ENCODE assay signal across 9 cellular contexts in genomic region chr2:15559379-15559778, GRCh38. TPM values are rescaled to one million over a fixed set of nuclear protein-coding genes. Genes with fewer than 3 reads are reported as not detected.
DNase-seq lines count a peak whose midpoint lies in the region; ATAC-seq and TF ChIP-seq lines count a peak whose summit lies in the region.
"Had no signal": no experiment of that assay in that cellular context is flagged by ENCODE, and none has a peak within 500 bp of the region (broad histone marks: within the 10 kb centered on the region; RNA-seq: fewer than 3 reads in every experiment).

No MANE protein-coding gene starts in this region.

- H3K4me3 ChIP-seq in DOHH2 (ENCODE audit: low read length) (peak overlapping the region; percentile 85), NB4 (ENCODE audit: low read depth, low read length) (peak overlapping the region; percentile 92), ectodermal cell (ENCODE audit: insufficient read depth, low read depth, low read length) (peak overlapping the region; percentile 83), neural progenitor cell (peak overlapping the region; percentile 72)

- no peaks in the 10 kb centered on the region for H3K36me3 ChIP-seq in DOHH2 (ENCODE audit: control insufficient read depth, low read length)
- H3K36me3 ChIP-seq in ectodermal cell (ENCODE audit: control insufficient read depth, insufficient read depth, low read length), result no peaks in the 10 kb centered on the region
- no peaks in the 10 kb centered on the region for H3K36me3 ChIP-seq in neural progenitor cell
- H3K36me3 ChIP-seq: WERI-Rb-1 had no signal

- peaks cover 6% of the 10 kb centered on the region for H3K27me3 Mint-ChIP-seq in neural progenitor cell (ENCODE audit: insufficient read depth, low read depth)

- no peak overlapping the region for H2AFZ ChIP-seq in neural progenitor cell (replicated peaks)

- H3K4me2 ChIP-seq in DOHH2 (ENCODE audit: low read length), result peak overlapping the region; percentile 78
- H3K4me2 ChIP-seq in neural progenitor cell, result peak overlapping the region; percentile 79

- ATAC-seq in HG03045 (IDR thresholded peaks at IDR 0.05; ENCODE audit: unreplicated experiment), result no peak

- no peaks in the 10 kb centered on the region for H4K20me1 ChIP-seq in DOHH2 (ENCODE audit: control insufficient read depth, insufficient read depth, low read depth, low read length)
- H4K20me1 ChIP-seq in neural progenitor cell (ENCODE audit: low read depth), result peaks cover 7% of the 10 kb centered on the region

- no peaks in the 10 kb centered on the region for H3K9me3 Mint-ChIP-seq in neural progenitor cell

- TF ChIP-seq CTCF in DOHH2 (IDR thresholded peaks at IDR 0.05; ENCODE audit: low read depth, low read length, poor library complexity, severe bottlenecking) (no peak), NB4 (IDR thresholded peaks at IDR 0.05; ENCODE audit: low read depth, low read length) (no peak), neural progenitor cell (IDR thresholded peaks at IDR 0.05) (no peak)

- H3K9me3 ChIP-seq in DOHH2 (ENCODE audit: control insufficient read depth, insufficient read depth, low read length) (no peaks in the 10 kb centered on the region), ectodermal cell (ENCODE audit: control insufficient read depth, low read length) (no peaks in the 10 kb centered on the region), neural progenitor cell (ENCODE audit: low read depth) (no peaks in the 10 kb centered on the region)

- H3F3A ChIP-seq in DOHH2 (ENCODE audit: control insufficient read depth, insufficient read depth), result no peaks in the 10 kb centered on the region
- H3F3A ChIP-seq in neural progenitor cell (ENCODE audit: low read depth), result peaks cover 8% of the 10 kb centered on the region

- H3K79me2 ChIP-seq in DOHH2 (ENCODE audit: control insufficient read depth, low read length), result peaks cover 32% of the 10 kb centered on the region
- peaks cover 34% of the 10 kb centered on the region for H3K79me2 ChIP-seq in neural progenitor cell (ENCODE audit: low read depth)

- WGBS in ectodermal cell, 2 experiments, result 97 to 98% methylated on average over 3 to 4 of the region's 4 CpGs

- H3K27ac Mint-ChIP-seq in neural progenitor cell, result no peak overlapping the region

- peak overlapping the region; percentile 100 for H3K4me3 Mint-ChIP-seq in neural progenitor cell

- H3K4me1 Mint-ChIP-seq in neural progenitor cell, result peaks cover 32% of the 10 kb centered on the region

- no peak overlapping the region for H3K9ac ChIP-seq in neural progenitor cell

- H3K4me1 ChIP-seq in DOHH2 (ENCODE audit: control insufficient read depth, low read length), result peaks cover 22% of the 10 kb centered on the region
- peaks cover 12% of the 10 kb centered on the region for H3K4me1 ChIP-seq in ectodermal cell (ENCODE audit: control insufficient read depth, insufficient read depth, low read length)
- H3K4me1 ChIP-seq in neural progenitor cell, result peaks cover 19% of the 10 kb centered on the region

- H3K27me3 ChIP-seq in DOHH2 (ENCODE audit: control insufficient read depth, low read length) (no peaks in the 10 kb centered on the region), ectodermal cell (ENCODE audit: control insufficient read depth, insufficient read depth, low read length, poor library complexity, severe bottlenecking) (no peaks in the 10 kb centered on the region), neural progenitor cell (no peaks in the 10 kb centered on the region)

- no peak for TF ChIP-seq POLR2A in NB4 (IDR thresholded peaks at IDR 0.05; ENCODE audit: extremely low read depth, insufficient read length)

- no peaks in the 10 kb centered on the region for H3K36me3 Mint-ChIP-seq in neural progenitor cell

- DNase-seq in NB4 (ENCODE audit: low read depth) (no peak), neural progenitor cell (ENCODE audit: low spot score) (no peak), NCI-H510A treated with DMSO at 0.1 percent for 48 hours (lab: John Stamatoyannopoulos, UW) (no peak), HPDE6-E6E7 (ENCODE audit: extremely low spot score) (no peak)
- DNase-seq: NCI-H748 treated with DMSO at 0.1 percent for 48 hours, WERI-Rb-1 had no signal

- H3K27ac ChIP-seq in DOHH2 (ENCODE audit: low read depth, low read length) (no peak overlapping the region), ectodermal cell (ENCODE audit: insufficient read depth, low read depth, low read length, poor library complexity, severe bottlenecking) (no peak overlapping the region), neural progenitor cell (no peak overlapping the region)
- H3K27ac ChIP-seq: WERI-Rb-1 had no signal

- no peaks in the 10 kb centered on the region for H3K9me2 ChIP-seq in DOHH2 (replicated peaks; ENCODE audit: control insufficient read depth, low read length)

RNA-seq across cellular contexts. Expression of gene NBAS, which starts 1.8 kb away (rescaled TPM):
- 44.6 TPM for polyA plus RNA-seq in ectodermal cell (2013, experiment 1 of 4)
- polyA plus RNA-seq in ectodermal cell (2013, experiment 2 of 4), result 49.7 TPM
- polyA plus RNA-seq in ectodermal cell (2013, experiment 3 of 4), result 42.9 TPM
- 41.6 TPM for polyA plus RNA-seq in ectodermal cell (2013, experiment 4 of 4)
- total RNA-seq in neural progenitor cell (ENCODE audit: low replicate concordance), result 58.0 and 60.2 TPM in 2 replicates

RNA-seq across cellular contexts. Expression of gene DDX1, which starts 32.3 kb away (rescaled TPM):
- 116 TPM for polyA plus RNA-seq in ectodermal cell (2013, experiment 1 of 4)
- polyA plus RNA-seq in ectodermal cell (2013, experiment 2 of 4), result 130 TPM
- polyA plus RNA-seq in ectodermal cell (2013, experiment 3 of 4), result 90.5 TPM
- polyA plus RNA-seq in ectodermal cell (2013, experiment 4 of 4), result 97.2 TPM
- 66.8 and 103 TPM in 2 replicates for total RNA-seq in neural progenitor cell (ENCODE audit: low replicate concordance)
